ENCODE assay signal across 8 cellular contexts in genomic region chr6:22071655-22072054, GRCh38.
A peak's percentile ranks its signal among the peaks of the same experiment; 100 is the strongest.
DNase-seq lines count a peak whose midpoint lies in the region; ATAC-seq and TF ChIP-seq lines count a peak whose summit lies in the region.

No MANE protein-coding gene starts in this region.

- H2AFZ ChIP-seq in SK-N-SH (ENCODE audit: low read depth) = peak overlapping the region; percentile 70; the same call in 1 of the 2 replicates

- POLR2A ChIA-PET in SK-N-SH (lab: Yijun Ruan, JAX) = interaction anchor here (0.6 to 0.8 kb wide), 2 partner anchors 39 to 478 kb away, joined by 3 read pairs; partner anchors contain the start of gene SOX4

- peaks cover 8% of the 10 kb centered on the region for H3F3A ChIP-seq in SK-N-SH (replicated peaks; ENCODE audit: insufficient read depth)

- peak overlapping the region; percentile 40 for H3K4me3 ChIP-seq in AG10803 (ENCODE audit: low read length)
- H3K4me3 ChIP-seq in SK-N-SH (ENCODE audit: low read depth in 2 of 2, low read length in 1 of 2) = peak overlapping the region; percentile 12 to 54; a peak in 3 of 4 replicates
- no peak overlapping the region for H3K4me3 ChIP-seq in ovary

- no peaks in the 10 kb centered on the region for H4K20me1 ChIP-seq in SK-N-SH (ENCODE audit: insufficient read depth)

- peak overlapping the region; percentile 76 for H3K4me2 ChIP-seq in SK-N-SH

- H3K9ac ChIP-seq in SK-N-SH = peak overlapping the region; percentile 22; the same call in 1 of the 2 replicates

- no peak for TF ChIP-seq EP300 in SK-N-SH (IDR thresholded peaks at IDR 0.05; ENCODE audit: borderline replicate concordance in 1 of 2, low read depth in 1 of 2, low read length in 1 of 2)
- TF ChIP-seq EP300 in ovary (IDR thresholded peaks at IDR 0.05) = no peak

- TF ChIP-seq RAD21 in SK-N-SH (IDR thresholded peaks at IDR 0.05; ENCODE audit: low read length) = 0 out of 2 replicates have a peak, but pooled peaks have one; percentile 4

- H3K27ac ChIP-seq in SK-N-SH (ENCODE audit: low read depth in 2 of 2, low read length in 1 of 2) = peak overlapping the region; percentile 52 to 83; a peak in 3 of 4 replicates
- peak overlapping the region in 1 of 2 donors; percentile 65 for H3K27ac ChIP-seq in ovary

- TF ChIP-seq POLR2A in ovary (IDR thresholded peaks at IDR 0.05) = no peak

- ATAC-seq in GM21737 (IDR thresholded peaks at IDR 0.05; ENCODE audit: unreplicated experiment) (no peak), HG02588 (IDR thresholded peaks at IDR 0.05; ENCODE audit: unreplicated experiment) (no peak), HG03378 (IDR thresholded peaks at IDR 0.05; ENCODE audit: unreplicated experiment) (no peak)

- H3K4me1 ChIP-seq in SK-N-SH (ENCODE audit: control insufficient read depth in 1 of 2, insufficient read depth in 2 of 2, low read depth in 1 of 2, low read length in 1 of 2) (peaks cover 9 to 21% of the 10 kb centered on the region in 2 experiments; a peak in 2 of 4 replicates), ovary (ENCODE audit: insufficient read depth) (peaks cover 8% of the 10 kb centered on the region)

- no peaks in the 10 kb centered on the region for H3K9me2 ChIP-seq in SK-N-SH

- H3K36me3 ChIP-seq in SK-N-SH (replicated peaks in 1 of 2; ENCODE audit: control insufficient read depth in 1 of 2, insufficient read depth in 2 of 2, low read length in 1 of 2) = peaks cover 0 to 4% of the 10 kb centered on the region in 2 experiments
- no peaks in the 10 kb centered on the region for H3K36me3 ChIP-seq in ovary

- 36% methylated on average over 6 of the region's 6 CpGs for WGBS in SK-N-SH (ENCODE audit: low lambda C conversion rate)
- WGBS in ovary, 3 donors = 0 to 3% (median 2%) methylated on average over 6 of the region's 6 CpGs

- CTCF ChIA-PET in SK-N-SH (lab: Yijun Ruan, JAX) = interaction anchor here (0.6 to 1.4 kb wide), 3 partner anchors 43 to 587 kb away, joined by 3 to 4 read pairs (median 3); no protein-coding TSS in a partner anchor

- H3K79me2 ChIP-seq in SK-N-SH (ENCODE audit: insufficient read depth) = no peaks in the 10 kb centered on the region; the same call in 1 of the 2 replicates

- no peaks in the 10 kb centered on the region for H3K9me3 ChIP-seq in SK-N-SH
- no peaks in the 10 kb centered on the region for H3K9me3 ChIP-seq in ovary

- H3K27me3 ChIP-seq in SK-N-SH (ENCODE audit: insufficient read depth) (no peaks in the 10 kb centered on the region), ovary (no peaks in the 10 kb centered on the region)

- intact Hi-C loops in ovary (cut with DNase I) = no loop called here

- DNase-seq in AG10803 (ENCODE audit: low read depth) = peak; percentile 59
- peak; percentile 47 for DNase-seq in SK-N-SH
- DNase-seq in glomerular endothelial cell (ENCODE audit: extremely low read depth, low read depth, low spot score) = peak; percentile 48
- DNase-seq in ovary = peak; percentile 48 to 62 (median 57)
- DNase-seq in NCI-H1417 (lab: John Stamatoyannopoulos, UW) = no peak

- TF ChIP-seq CTCF in AG10803 (conservative IDR thresholded peaks at IDR 0.05; ENCODE audit: low read length) = no peak
- TF ChIP-seq CTCF in SK-N-SH (IDR thresholded peaks at IDR 0.05) = no peak
- no peak for TF ChIP-seq CTCF in ovary (IDR thresholded peaks at IDR 0.05)

TF ChIP-seq in SK-N-SH, 30 proteins besides CTCF, POLR2A, EP300 and RAD21:
- TF ChIP-seq RCOR1 (IDR thresholded peaks at IDR 0.05; ENCODE audit: low read length) (0 out of 2 replicates have a peak, but pooled peaks have one; percentile 29), TCF12 (IDR thresholded peaks at IDR 0.05) (no peak), MEF2A (IDR thresholded peaks at IDR 0.05; ENCODE audit: borderline replicate concordance, low read depth) (no peak), GABPA (IDR thresholded peaks at IDR 0.05; ENCODE audit: low read depth) (no peak), MXI1 (IDR thresholded peaks at IDR 0.05; ENCODE audit: low read depth, low read length) (peak; percentile 47; the same call in 1 of the 2 replicates), EZH2phosphoT487 (IDR thresholded peaks at IDR 0.05; ENCODE audit: borderline replicate concordance, low read depth) (no peak), JUND (IDR thresholded peaks at IDR 0.05) (no peak)

Comparison
In these comparisons a context has a peak if more than half of its experiments do, and no peak if none do; other contexts are left out.
1. DNase-seq: peak in AG10803 (single experiment), SK-N-SH (single experiment), glomerular endothelial cell (single experiment) and ovary (5 of 5); none in NCI-H1417 (0 of 3).